ENCODE assay signal across 23 cellular contexts in genomic region chr2:110742412-110742811, GRCh38. TPM values are rescaled to one million over a fixed set of nuclear protein-coding genes. Genes with fewer than 3 reads are reported as not detected.
"Had no signal": no experiment of that assay in that cellular context is flagged by ENCODE, and none has a peak within 500 bp of the region (broad histone marks: within the 10 kb centered on the region; RNA-seq: fewer than 3 reads in every experiment).

No MANE protein-coding gene starts in this region.

- H3K36me3 ChIP-seq: MG63, Peyer's patch, SJCRH30 had no signal

- H3K4me1 ChIP-seq: Peyer's patch, SJCRH30 had no signal

- H3K27me3 ChIP-seq: MG63, Peyer's patch, SJCRH30 had no signal

- FAIRE-seq: HTR-8/SVneo had no signal

- H3K27ac ChIP-seq: HL-60, Peyer's patch, SJCRH30 had no signal

- H3K9me3 ChIP-seq: MG63, Peyer's patch, SJCRH30 had no signal

- ATAC-seq: Right ventricle myocardium inferior, SK-N-SH treated with all-trans-retinoic acid at 6 μM for 48 hours had no signal

- DNase-seq: Karpas-422, MG63, NCI-H1092, NCI-H1105 treated with DMSO at 0.1 percent for 48 hours, NCI-H1417 treated with DMSO at 0.1 percent for 48 hours, NCI-H146, NCI-H1694 treated with DMSO at 0.1 percent for 48 hours, NCI-H1930, NCI-H2081 treated with DMSO at 0.1 percent for 48 hours, NCI-H2171, NCI-H446, NCI-H510A, NCI-H524 treated with DMSO at 0.1 percent for 48 hours, NCI-H69, NCI-H774, Peyer's patch, SHP77 treated with DMSO at 0.1 percent for 48 hours, SJCRH30 had no signal

- H3K4me3 ChIP-seq: MG63, Peyer's patch, SJCRH30 had no signal

RNA-seq across cellular contexts. Expression of gene ACOXL, which starts 10.0 kb away (rescaled TPM):
- total RNA-seq: Peyer's patch, Right ventricle myocardium inferior, RPMI7951, SJCRH30 had no signal
